ENCODE assay signal across 23 cellular contexts in the genomic region with DNA sequence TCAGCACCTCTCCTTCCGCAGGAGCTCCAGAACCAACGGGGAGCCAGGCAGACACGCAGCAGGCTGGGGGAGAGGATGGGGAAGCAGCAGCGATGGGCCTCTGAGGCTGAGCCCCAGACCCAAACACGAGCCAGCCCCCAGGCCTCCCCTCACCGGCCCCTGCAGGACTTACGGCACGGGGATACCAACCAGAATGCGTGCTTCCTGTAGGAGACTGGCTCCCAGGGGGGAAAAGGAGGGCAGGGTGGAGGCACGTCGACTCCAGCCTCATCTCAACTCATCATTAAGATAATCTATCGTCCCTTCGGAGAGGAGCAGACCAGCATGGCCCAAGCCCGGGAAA.
DNase-seq lines count a peak whose midpoint lies in the region; ATAC-seq, FAIRE-seq and TF ChIP-seq lines count a peak whose summit lies in the region.
"Had no signal": no experiment of that assay in that cellular context is flagged by ENCODE, and none has a peak within 500 bp of the region (broad histone marks: within the 10 kb centered on the region; RNA-seq: fewer than 3 reads in every experiment).

No MANE protein-coding gene starts in this region.

- ATAC-seq in SK-N-SH treated with all-trans-retinoic acid at 6 μM for 48 hours = no peak
- ATAC-seq in HG03432 (IDR thresholded peaks at IDR 0.05; ENCODE audit: unreplicated experiment) = no peak
- no peak for ATAC-seq in GM18861 (IDR thresholded peaks at IDR 0.05; ENCODE audit: unreplicated experiment)
- no peak for ATAC-seq in HG02981 (IDR thresholded peaks at IDR 0.05; ENCODE audit: unreplicated experiment)

- intact Hi-C loops in stomach (cut with DNase I; ENCODE audit: low total_unique reads) = no loop called here

- no peak for TF ChIP-seq EP300 in SK-N-SH (IDR thresholded peaks at IDR 0.05; ENCODE audit: borderline replicate concordance in 1 of 2, low read depth in 1 of 2, low read length in 1 of 2)
- no peak for TF ChIP-seq EP300 in stomach (IDR thresholded peaks at IDR 0.05)

- no peaks in the 10 kb centered on the region for H3K36me3 ChIP-seq in SK-N-SH (replicated peaks in 1 of 2; ENCODE audit: control insufficient read depth in 1 of 2, insufficient read depth in 2 of 2, low read length in 1 of 2)
- H3K36me3 ChIP-seq in H7 (replicated peaks; ENCODE audit: control insufficient read depth, insufficient read depth, low read length) = no peaks in the 10 kb centered on the region
- H3K36me3 ChIP-seq in keratinocyte (ENCODE audit: control insufficient read depth in 2 of 2, extremely low read depth in 1 of 2, insufficient read depth in 2 of 2, low read length in 2 of 2) = no peaks in the 10 kb centered on the region
- no peaks in the 10 kb centered on the region for H3K36me3 ChIP-seq in stomach

- H3K9me3 ChIP-seq in SK-N-SH (no peaks in the 10 kb centered on the region), keratinocyte (ENCODE audit: control insufficient read depth, low read depth, low read length) (no peaks in the 10 kb centered on the region), stomach (peaks cover 0 to 12% (median 6%) of the 10 kb centered on the region in 4 donors)
- H3K9me3 ChIP-seq: Caco-2 had no signal

- dilution Hi-C loops in keratinocyte (cut with MboI; ENCODE audit: extremely low pct_ligation_motif_present, low sequenced_read_pairs) = no loop called here

- FAIRE-seq in keratinocyte (lab: Jason Lieb, UNC) = no peak
- FAIRE-seq: GM19239, RCC 7860 had no signal

- H2AFZ ChIP-seq in SK-N-SH (ENCODE audit: low read depth) (no peak overlapping the region), keratinocyte (ENCODE audit: control insufficient read depth, low read length) (peak overlapping the region; percentile 12)

- POLR2A ChIA-PET in SK-N-SH (lab: Yijun Ruan, JAX) = no interaction called here

- DNase-seq in SK-N-SH (peak; percentile 16), H7 (peak; percentile 32), keratinocyte (ENCODE audit: low read depth, low spot score) (no peak), stomach (peak; percentile 17)
- DNase-seq: AML-193; Caco-2; CD4-positive, CD25-positive, alpha-beta regulatory T cell; DMS153; GDM1; HCEC 1CT; NCI-H1105 treated with DMSO at 0.1 percent for 48 hours; NCI-H1694; NCI-H2081 treated with DMSO at 0.1 percent for 48 hours; NCI-H446 treated with DMSO at 0.1 percent for 48 hours; NK-92 treated with Interleukin-12 subunit alpha and Interleukin-12 subunit beta, amount 100 ng/mL, for 24 hours; Right ventricle myocardium superior had no signal

- CTCF ChIA-PET in SK-N-SH (lab: Yijun Ruan, JAX) = no interaction called here

- TF ChIP-seq CTCF in SK-N-SH (IDR thresholded peaks at IDR 0.05) = no peak
- TF ChIP-seq CTCF in keratinocyte (optimal IDR thresholded peaks at IDR 0.05 in 1 of 3, IDR thresholded peaks at IDR 0.05 in 1 of 3, conservative IDR thresholded peaks at IDR 0.05 in 1 of 3; ENCODE audit: extremely low read depth in 1 of 3, insufficient read depth in 2 of 3, low read length in 3 of 3) = no peak
- TF ChIP-seq CTCF in stomach (IDR thresholded peaks at IDR 0.05) = no peak

- no peaks in the 10 kb centered on the region for H4K20me1 ChIP-seq in SK-N-SH (ENCODE audit: insufficient read depth)
- H4K20me1 ChIP-seq in keratinocyte (ENCODE audit: control insufficient read depth, extremely low read depth, insufficient read depth, low read length) = no peaks in the 10 kb centered on the region

- H3K4me3 ChIP-seq in SK-N-SH (ENCODE audit: low read depth in 2 of 2, low read length in 1 of 2) (no peak overlapping the region), H7 (ENCODE audit: insufficient read depth, low read depth, low read length) (no peak overlapping the region), keratinocyte (ENCODE audit: control insufficient read depth in 2 of 3, extremely low read depth in 1 of 3, insufficient read depth in 2 of 3, low read depth in 1 of 3, low read length in 3 of 3) (no peak overlapping the region), stomach (no peak overlapping the region)

- H3K4me1 ChIP-seq in SK-N-SH (ENCODE audit: control insufficient read depth in 1 of 2, insufficient read depth in 2 of 2, low read depth in 1 of 2, low read length in 1 of 2) (peaks cover 0 to 6% of the 10 kb centered on the region in 2 experiments; a peak in 1 of 4 replicates), keratinocyte (ENCODE audit: control insufficient read depth, extremely low read depth, insufficient read depth, low read length) (no peaks in the 10 kb centered on the region), stomach (no peaks in the 10 kb centered on the region)
- H3K4me1 ChIP-seq: Caco-2 had no signal

- no peaks in the 10 kb centered on the region for H3F3A ChIP-seq in SK-N-SH (replicated peaks; ENCODE audit: insufficient read depth)

- H3K9me2 ChIP-seq in SK-N-SH = no peaks in the 10 kb centered on the region

- no peak overlapping the region for H3K27ac ChIP-seq in SK-N-SH (ENCODE audit: low read depth in 2 of 2, low read length in 1 of 2)
- H3K27ac ChIP-seq in keratinocyte (ENCODE audit: control insufficient read depth, insufficient read depth, low read length) = no peak overlapping the region
- no peak overlapping the region for H3K27ac ChIP-seq in stomach
- H3K27ac ChIP-seq: 22Rv1 had no signal

- H3K9ac ChIP-seq in SK-N-SH (no peak overlapping the region), keratinocyte (ENCODE audit: control insufficient read depth, extremely low read depth, insufficient read depth, low read length) (no peak overlapping the region)

- 57% methylated on average over 13 of the region's 14 CpGs for WGBS in SK-N-SH (ENCODE audit: low lambda C conversion rate)
- WGBS in stomach, 5 donors = 46 to 60% (median 57%) methylated on average over 14 of the region's 14 CpGs

- TF ChIP-seq POLR2A in stomach (IDR thresholded peaks at IDR 0.05) = no peak

- no peak for TF ChIP-seq RAD21 in SK-N-SH (IDR thresholded peaks at IDR 0.05; ENCODE audit: low read length)

- H3K27me3 ChIP-seq in SK-N-SH (ENCODE audit: insufficient read depth) (no peaks in the 10 kb centered on the region), H7 (ENCODE audit: control insufficient read depth, insufficient read depth, low read length) (no peaks in the 10 kb centered on the region), keratinocyte (ENCODE audit: control insufficient read depth, extremely low read depth, insufficient read depth, low read length) (no peaks in the 10 kb centered on the region), stomach (no peaks in the 10 kb centered on the region)

- H3K9me1 ChIP-seq in keratinocyte (ENCODE audit: control insufficient read depth, extremely low read depth, insufficient read depth, low read length) = no peaks in the 10 kb centered on the region

- H3K79me2 ChIP-seq in SK-N-SH (ENCODE audit: insufficient read depth) (no peaks in the 10 kb centered on the region), keratinocyte (ENCODE audit: control insufficient read depth, insufficient read depth, low read length) (no peaks in the 10 kb centered on the region)

- H3K4me2 ChIP-seq in SK-N-SH = no peak overlapping the region
- no peak overlapping the region for H3K4me2 ChIP-seq in keratinocyte (ENCODE audit: control insufficient read depth, extremely low read depth, insufficient read depth, low read depth, low read length)

TF ChIP-seq in SK-N-SH, 30 proteins besides CTCF, POLR2A, EP300 and RAD21:
- no peak for TF ChIP-seq SMC3 (IDR thresholded peaks at IDR 0.05; ENCODE audit: low read depth, low read length)

TF ChIP-seq in SK-N-SH treated with all-trans-retinoic acid at 6 μM for 48 hours, 23 proteins besides CTCF, POLR2A, EP300 and RAD21 (continues in another document):
- TF ChIP-seq RARB (CRISPR knock-in tag; IDR thresholded peaks at IDR 0.05) (no peak), TCF4 (CRISPR knock-in tag; IDR thresholded peaks at IDR 0.05; ENCODE audit: borderline replicate concordance) (no peak), OSR1 (CRISPR knock-in tag; IDR thresholded peaks at IDR 0.05) (no peak), ZNF565 (CRISPR knock-in tag; conservative IDR thresholded peaks at IDR 0.05; ENCODE audit: low read depth) (no peak), CREB5 (CRISPR knock-in tag; IDR thresholded peaks at IDR 0.05; ENCODE audit: low read depth) (no peak), ZNF8 (CRISPR knock-in tag; IDR thresholded peaks at IDR 0.05) (no peak), SNAI2 (CRISPR knock-in tag; IDR thresholded peaks at IDR 0.05) (no peak), CSDC2 (CRISPR knock-in tag; IDR thresholded peaks at IDR 0.05) (no peak), ZFP30 (CRISPR knock-in tag; IDR thresholded peaks at IDR 0.05) (no peak), ZFP3 (CRISPR knock-in tag; IDR thresholded peaks at IDR 0.05) (no peak), ESRRG (CRISPR knock-in tag; IDR thresholded peaks at IDR 0.05) (no peak)
